In the genomic region with DNA sequence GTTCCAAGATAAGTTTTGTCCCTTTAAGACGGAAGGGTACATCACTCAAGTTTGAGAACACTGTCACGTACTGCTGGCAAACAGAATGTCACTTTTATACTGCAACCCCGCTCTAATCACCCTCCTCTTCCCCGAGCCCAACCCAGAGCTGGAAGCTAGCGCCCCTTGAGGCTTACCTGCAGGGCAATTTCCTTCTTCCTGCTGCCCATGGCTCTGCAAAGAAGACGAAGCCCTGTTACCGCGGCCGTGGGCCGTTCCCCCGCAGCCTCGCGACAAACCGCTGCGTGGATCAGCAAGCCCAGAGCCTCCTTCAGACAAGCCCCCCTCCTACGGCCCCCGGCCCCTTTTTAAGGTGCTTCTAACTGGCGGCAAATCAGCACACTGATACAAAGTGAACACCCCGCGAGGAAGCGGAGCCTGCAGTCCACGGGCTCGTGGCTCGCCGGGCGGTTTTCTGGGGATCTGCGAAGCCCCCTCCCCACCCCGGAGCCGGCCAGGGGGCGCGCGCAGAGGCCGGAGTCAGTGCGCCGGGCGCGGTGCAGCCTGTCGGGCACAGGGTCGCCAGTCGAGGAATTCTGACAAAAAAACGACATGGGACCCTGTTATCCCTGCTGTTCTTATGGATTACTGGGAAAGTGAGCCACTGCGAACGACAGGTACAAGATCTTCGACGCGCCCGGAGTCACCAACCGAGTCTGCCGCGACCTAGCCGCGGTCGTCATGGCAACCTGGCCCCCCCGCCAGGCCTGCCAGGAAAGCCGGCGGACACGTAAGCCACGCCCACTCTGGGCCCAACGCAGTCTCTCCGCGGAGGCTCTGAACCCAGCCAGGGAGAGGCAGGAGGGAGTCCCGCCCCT, we compare ENCODE assay signal across 8 cellular contexts. TPM values are rescaled to one million over a fixed set of nuclear protein-coding genes. Genes with fewer than 3 reads are reported as not detected.
DNase-seq lines count a peak whose midpoint lies in the region; ATAC-seq and TF ChIP-seq lines count a peak whose summit lies in the region.

A gene with protein sequence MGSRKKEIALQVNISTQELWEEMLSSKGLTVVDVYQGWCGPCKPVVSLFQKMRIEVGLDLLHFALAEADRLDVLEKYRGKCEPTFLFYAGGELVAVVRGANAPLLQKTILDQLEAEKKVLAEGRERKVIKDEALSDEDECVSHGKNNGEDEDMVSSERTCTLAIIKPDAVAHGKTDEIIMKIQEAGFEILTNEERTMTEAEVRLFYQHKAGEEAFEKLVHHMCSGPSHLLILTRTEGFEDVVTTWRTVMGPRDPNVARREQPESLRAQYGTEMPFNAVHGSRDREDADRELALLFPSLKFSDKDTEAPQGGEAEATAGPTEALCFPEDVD (minus strand): TSS at position 725 of the 857 bp plus-strand sequence. CDS start 516 bp downstream, at position 209.

- H3K4me1 ChIP-seq in spleen, result peaks cover 8 to 21% (median 17%) of the 10 kb centered on the region in 6 donors

- no peaks in the 10 kb centered on the region for H3K27me3 Mint-ChIP-seq in central memory CD8-positive, alpha-beta T cell

- peak; percentile 84 for DNase-seq in 8988T
- DNase-seq in NCI-H2227 (lab: John Stamatoyannopoulos, UW; ENCODE audit: unreplicated experiment), result peak; percentile 96
- peak; percentile 59 to 78 (median 66) for DNase-seq in activated CD4-positive, CD25-positive, alpha-beta regulatory T cell (lab: John Stamatoyannopoulos, UW)
- DNase-seq in central memory CD8-positive, alpha-beta T cell (ENCODE audit: low spot score in 2 of 2), result peak; percentile 77 to 81
- DNase-seq in iris pigment epithelial cell (ENCODE audit: low read depth), result peak; percentile 87
- DNase-seq in spleen, result peak; percentile 96

- intact Hi-C loops in spleen (cut with DNase I; ENCODE audit: low total_unique reads), result no loop called here

- peaks cover 28% of the 10 kb centered on the region for H3K4me1 Mint-ChIP-seq in central memory CD8-positive, alpha-beta T cell

- H3K4me3 ChIP-seq in spleen, result peak within 1 kb of the TSS; percentile 60 to 84 (median 68)

- peaks cover 12% of the 10 kb centered on the region for H3K36me3 Mint-ChIP-seq in central memory CD8-positive, alpha-beta T cell (ENCODE audit: insufficient read depth)

- TF ChIP-seq CTCF in spleen (IDR thresholded peaks at IDR 0.05 in 8 of 11, conservative IDR thresholded peaks at IDR 0.05 in 3 of 11), result peak in 10 of 11 experiments; percentile 26 to 69 (median 50)

- H3K4me3 Mint-ChIP-seq in central memory CD8-positive, alpha-beta T cell, result peak within 1 kb of the TSS; percentile 83

- H3K36me3 ChIP-seq in spleen, result no peaks in the 10 kb centered on the region

- peak within 1 kb of the TSS; percentile 84 for H3K27ac Mint-ChIP-seq in central memory CD8-positive, alpha-beta T cell (ENCODE audit: low read depth)

- peaks cover 0 to 4% (median 0%) of the 10 kb centered on the region in 7 donors for H3K27me3 ChIP-seq in spleen (replicated peaks in 1 of 7)

- H3K27ac ChIP-seq in spleen, result peak within 1 kb of the TSS in 7 of 8 donors; percentile 4 to 73 (median 60)

- no peaks in the 10 kb centered on the region for H3K9me3 Mint-ChIP-seq in central memory CD8-positive, alpha-beta T cell

- no peak for TF ChIP-seq POLR2A in spleen (IDR thresholded peaks at IDR 0.05)

- 0 to 2% (median 1%) methylated on average over 25 to 62 of the region's 62 CpGs for WGBS in spleen, 5 donors

- no peaks in the 10 kb centered on the region for H3K9me3 ChIP-seq in spleen

- peak; percentile 60 for ATAC-seq in GM18861 (IDR thresholded peaks at IDR 0.05; ENCODE audit: unreplicated experiment)
- peak; percentile 73 for ATAC-seq in HG03108 (IDR thresholded peaks at IDR 0.05; ENCODE audit: unreplicated experiment)
- ATAC-seq in central memory CD8-positive, alpha-beta T cell (replicated peaks; ENCODE audit: extremely low read depth, poor library complexity, severe bottlenecking), result peak; percentile 87

RNA-seq across cellular contexts. Expression of the gene that starts here (rescaled TPM):
- 1 to 10 TPM in 1 of 7 donors, under 1 TPM in 3, not detected in 3; 0.37 to 4.1 (median 0.54) TPM for total RNA-seq in spleen
- under 1 TPM in 2 of 3 donors, not detected in 1; 0.14 to 0.16 TPM for polyA plus RNA-seq in spleen

Comparison
In these comparisons a context has a peak if more than half of its experiments do, and no peak if none do; other contexts are left out.
1. Peak in every context shown above with its lines: DNase-seq, ATAC-seq, H3K4me3 ChIP-seq and H3K27ac ChIP-seq.